Comparison of ENCODE assay signal across 2 cellular contexts in the genomic region with DNA sequence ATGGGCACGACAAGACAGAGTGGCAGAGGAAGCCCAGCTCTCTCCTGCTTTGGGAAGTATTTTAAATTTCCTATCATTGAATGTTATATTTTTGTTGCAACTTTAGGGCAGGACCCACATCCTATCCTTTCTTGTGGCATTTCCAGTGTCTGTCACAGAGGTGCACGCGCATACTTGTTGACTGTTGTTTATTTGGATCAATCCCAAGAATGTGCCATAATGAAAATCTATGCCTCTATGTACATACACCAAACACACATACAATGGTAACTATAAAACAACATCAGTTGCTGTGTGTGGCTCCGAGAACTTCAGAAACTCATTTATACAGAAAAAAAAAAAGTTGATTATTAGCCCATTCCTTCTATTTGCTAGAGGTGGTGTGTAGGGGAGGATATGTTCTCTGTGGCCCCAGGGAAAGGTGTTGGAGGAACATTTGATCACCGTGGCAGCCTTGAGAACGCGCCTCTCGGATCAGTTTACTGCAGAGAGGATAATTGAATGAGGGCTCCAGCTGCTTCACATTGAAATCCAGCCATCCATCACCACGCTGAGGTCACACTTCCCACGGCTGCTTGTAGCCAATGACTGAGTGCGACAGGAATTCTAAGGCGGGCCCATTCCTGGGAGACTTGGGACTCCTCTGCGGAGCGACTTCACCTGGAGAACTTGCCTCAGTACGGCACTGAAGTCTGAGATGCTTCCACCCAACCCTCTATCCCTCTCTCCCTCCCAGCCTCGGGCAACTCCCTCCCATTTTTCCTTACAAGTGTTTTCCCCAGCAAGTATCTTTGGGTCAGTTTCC.
TF ChIP-seq lines count a peak whose summit lies in the region.

No MANE protein-coding gene starts in this region.

TF ChIP-seq in Ishikawa, 13 proteins besides CTCF, POLR2A, EP300 and RAD21:
- TF ChIP-seq CREB1 (IDR thresholded peaks at IDR 0.05; ENCODE audit: low read depth): 0 out of 2 replicates have a peak, but pooled peaks have one; percentile 20
- no peak for TF ChIP-seq EGR1 (IDR thresholded peaks at IDR 0.05)

TF ChIP-seq in H1, 55 proteins besides CTCF, POLR2A, EP300 and RAD21:
- TF ChIP-seq CHD2 (IDR thresholded peaks at IDR 0.05; ENCODE audit: low read length) (peak; percentile 49; the same call in 1 of the 2 replicates), HDAC2 (IDR thresholded peaks at IDR 0.05; ENCODE audit: borderline replicate concordance in 1 of 2, low read depth in 2 of 2, low read length in 2 of 2) (no peak), TAF1 (IDR thresholded peaks at IDR 0.05; ENCODE audit: low read depth, low read length) (peak; percentile 41; the same call in 1 of the 2 replicates)
TF ChIP-seq in H1: peak in this region for 2.
